1 cellular context compared by ENCODE assay signal in the genomic region with DNA sequence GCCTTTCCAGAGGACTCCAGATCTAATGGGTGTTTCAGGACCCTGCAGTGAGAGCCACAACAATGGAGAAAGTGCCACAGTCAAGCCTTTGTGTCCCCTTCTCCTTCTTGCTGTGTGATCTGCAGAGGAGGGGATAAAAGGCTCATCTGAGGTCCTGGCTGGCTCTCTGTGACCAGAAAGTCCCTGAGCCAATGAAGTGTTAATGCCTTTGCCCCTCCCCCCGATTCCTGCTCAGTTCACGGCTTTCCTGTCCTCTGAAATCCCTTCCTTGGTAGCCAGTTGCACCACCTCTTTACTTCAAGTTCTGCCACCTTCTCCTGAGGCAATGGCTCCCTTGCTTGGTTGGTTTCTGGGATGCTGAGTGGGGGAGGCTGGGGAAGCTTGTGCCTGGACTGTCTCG.
TF ChIP-seq lines count a peak whose summit lies in the region.

No MANE protein-coding gene starts in this region.

TF ChIP-seq in GM23338, 12 proteins besides CTCF, POLR2A, EP300 and RAD21:
- TF ChIP-seq POLR2AphosphoS5 (IDR thresholded peaks at IDR 0.05; ENCODE audit: low read depth): no peak
TF ChIP-seq in GM23338: peak in this region for 0.
